8 cellular contexts compared by ENCODE assay signal in genomic region chr6:30212865-30213653, GRCh38. TPM values are rescaled to one million over a fixed set of nuclear protein-coding genes. Genes with fewer than 3 reads are reported as not detected.
DNase-seq lines count a peak whose midpoint lies in the region; ATAC-seq, FAIRE-seq and TF ChIP-seq lines count a peak whose summit lies in the region.

Gene TRIM26 (minus strand): TSS chr6:30213406. CDS start chr6:30199103, 14,303 bp downstream.

- intact Hi-C loops in body of pancreas (cut with DNase I) (no loop called here), sciatic nerve (cut with DNase I) (no loop called here)

- no peaks in the 10 kb centered on the region for H3K36me3 ChIP-seq in body of pancreas (replicated peaks in 1 of 2; ENCODE audit: insufficient read depth in 1 of 2, low read depth in 2 of 2)

- no peaks in the 10 kb centered on the region for H3K27me3 ChIP-seq in body of pancreas

- DNase-seq in NCI-H2107 treated with DMSO at 0.1 percent for 48 hours (lab: John Stamatoyannopoulos, UW; ENCODE audit: unreplicated experiment) = peak; percentile 93
- peak; percentile 97 to 99 (median 98) for DNase-seq in body of pancreas
- DNase-seq in iPS DF 19.7 (ENCODE audit: low read depth, low spot score) = peak; percentile 91
- DNase-seq in sciatic nerve (ENCODE audit: low spot score) = peak; percentile 98

- H3K27ac ChIP-seq in 22Rv1 = peak within 1 kb of the TSS; percentile 92
- H3K27ac ChIP-seq in body of pancreas = peak within 1 kb of the TSS; percentile 97 to 99 (median 98)

- peak; percentile 89 for FAIRE-seq in TTC549 (lab: Jason Lieb, UNC)

- H3K9me3 ChIP-seq in body of pancreas = no peaks in the 10 kb centered on the region

- ATAC-seq in GM18520 (IDR thresholded peaks at IDR 0.05; ENCODE audit: unreplicated experiment) = peak; percentile 84
- peak; percentile 76 for ATAC-seq in HG03064 (IDR thresholded peaks at IDR 0.05; ENCODE audit: low read depth, unreplicated experiment)
- peak; percentile 94 for ATAC-seq in body of pancreas
- peak; percentile 98 for ATAC-seq in sciatic nerve

- TF ChIP-seq CTCF in 22Rv1 (IDR thresholded peaks at IDR 0.05) (no peak), body of pancreas (IDR thresholded peaks at IDR 0.05) (no peak)

- H3K4me1 ChIP-seq in body of pancreas = peaks cover 46% of the 10 kb centered on the region

- peak; percentile 96 to 99 (median 99) for TF ChIP-seq POLR2A in body of pancreas (IDR thresholded peaks at IDR 0.05)

- WGBS in body of pancreas, 2 donors = 1% methylated on average over 22 to 59 of the region's 59 CpGs

- peak within 1 kb of the TSS; percentile 68 to 75 for H3K4me3 ChIP-seq in body of pancreas

RNA-seq across cellular contexts. Expression of gene TRIM26, which starts in this region (rescaled TPM):
- total RNA-seq in body of pancreas = 10 to 100 TPM; 31.9 to 66.6 TPM
- 42.6 TPM for total RNA-seq in sciatic nerve

Comparison
In these comparisons a context has a peak if more than half of its experiments do, and no peak if none do; other contexts are left out.
1. Peak in every context shown above with its lines: DNase-seq, ATAC-seq, H3K4me3 ChIP-seq and H3K27ac ChIP-seq.